In genomic region chr9:32866292-32866691, GRCh38 we compare ENCODE assay signal across 19 cellular contexts.
DNase-seq lines count a peak whose midpoint lies in the region; ATAC-seq and TF ChIP-seq lines count a peak whose summit lies in the region.
"Had no signal": no experiment of that assay in that cellular context is flagged by ENCODE, and none has a peak within 500 bp of the region (broad histone marks: within the 10 kb centered on the region; RNA-seq: fewer than 3 reads in every experiment).

No MANE protein-coding gene starts in this region.

- no peak overlapping the region for H3K27ac Mint-ChIP-seq in T-helper 2 cell treated with Interferon-gamma antibody and Interleukin-4, amounts not matched to agents 5 μg/mL and 100 μg/mL, for 36 hours
- H3K27ac Mint-ChIP-seq in GM23338 (peak overlapping the region; percentile 21), progenitor cell of endocrine pancreas (no peak overlapping the region)
- no peak overlapping the region for H3K27ac Mint-ChIP-seq in activated T-helper 17 cell treated with anti-CD3 and anti-CD28 coated beads, Interleukin-2, amount 50 U/mL, for 72 hours
- H3K27ac Mint-ChIP-seq: activated naive CD8-positive, alpha-beta T cell; H9; immature natural killer cell had no signal

- TF ChIP-seq CTCF in GM23338 (conservative IDR thresholded peaks at IDR 0.05; ENCODE audit: low read depth in 2 of 2): no peak
- TF ChIP-seq CTCF in progenitor cell of endocrine pancreas (IDR thresholded peaks at IDR 0.05; ENCODE audit: unreplicated experiment): no peak
- no peak for TF ChIP-seq CTCF in left ventricle myocardium inferior (IDR thresholded peaks at IDR 0.05; ENCODE audit: borderline replicate concordance)

- H3K4me3 ChIP-seq in GM23338 (no peak overlapping the region), left ventricle myocardium inferior (no peak overlapping the region)
- H3K4me3 ChIP-seq: ovary, transverse colon had no signal

- H3K27ac ChIP-seq in GM23338 (ENCODE audit: low read depth) (no peak overlapping the region), left ventricle myocardium inferior (replicated peaks) (no peak overlapping the region)
- H3K27ac ChIP-seq: C4-2B, ovary, RWPE1, transverse colon had no signal

- H2AFZ ChIP-seq in GM23338: no peak overlapping the region

- H3K36me3 Mint-ChIP-seq in T-helper 2 cell treated with Interferon-gamma antibody and Interleukin-4, amounts not matched to agents 5 μg/mL and 100 μg/mL, for 36 hours (ENCODE audit: low read depth): no peaks in the 10 kb centered on the region
- H3K36me3 Mint-ChIP-seq in GM23338 (ENCODE audit: low read depth): no peaks in the 10 kb centered on the region
- H3K36me3 Mint-ChIP-seq in activated T-helper 17 cell treated with anti-CD3 and anti-CD28 coated beads, Interleukin-2, amount 50 U/mL, for 72 hours (ENCODE audit: low read depth): no peaks in the 10 kb centered on the region
- no peaks in the 10 kb centered on the region for H3K36me3 Mint-ChIP-seq in progenitor cell of endocrine pancreas (ENCODE audit: insufficient read depth)
- H3K36me3 Mint-ChIP-seq: activated naive CD8-positive, alpha-beta T cell; immature natural killer cell had no signal

- peaks cover 5% of the 10 kb centered on the region for H3K27me3 Mint-ChIP-seq in T-helper 2 cell treated with Interferon-gamma antibody and Interleukin-4, amounts not matched to agents 5 μg/mL and 100 μg/mL, for 36 hours (ENCODE audit: low read depth)
- H3K27me3 Mint-ChIP-seq in GM23338 (ENCODE audit: insufficient read depth, low read depth, poor library complexity) (no peaks in the 10 kb centered on the region), progenitor cell of endocrine pancreas (peaks cover 67% of the 10 kb centered on the region)
- H3K27me3 Mint-ChIP-seq in activated T-helper 17 cell treated with anti-CD3 and anti-CD28 coated beads, Interleukin-2, amount 50 U/mL, for 72 hours: peaks cover 5% of the 10 kb centered on the region

- H3K36me3 ChIP-seq in GM23338 (ENCODE audit: insufficient read depth) (no peaks in the 10 kb centered on the region), left ventricle myocardium inferior (no peaks in the 10 kb centered on the region)
- H3K36me3 ChIP-seq: ovary, transverse colon had no signal

- H4K20me1 ChIP-seq in GM23338 (replicated peaks; ENCODE audit: insufficient read depth): no peaks in the 10 kb centered on the region

- no peaks in the 10 kb centered on the region for H3K4me1 Mint-ChIP-seq in T-helper 2 cell treated with Interferon-gamma antibody and Interleukin-4, amounts not matched to agents 5 μg/mL and 100 μg/mL, for 36 hours (ENCODE audit: low read depth)
- H3K4me1 Mint-ChIP-seq in GM23338 (peaks cover 13% of the 10 kb centered on the region; the same call in 2 of the 3 replicates), progenitor cell of endocrine pancreas (ENCODE audit: low read depth) (no peaks in the 10 kb centered on the region)
- H3K4me1 Mint-ChIP-seq in activated T-helper 17 cell treated with anti-CD3 and anti-CD28 coated beads, Interleukin-2, amount 50 U/mL, for 72 hours: peaks cover 5% of the 10 kb centered on the region
- H3K4me1 Mint-ChIP-seq: immature natural killer cell had no signal

- H3K9me3 Mint-ChIP-seq in T-helper 2 cell treated with Interferon-gamma antibody and Interleukin-4, amounts not matched to agents 5 μg/mL and 100 μg/mL, for 36 hours: no peaks in the 10 kb centered on the region
- H3K9me3 Mint-ChIP-seq in GM23338: no peaks in the 10 kb centered on the region
- no peaks in the 10 kb centered on the region for H3K9me3 Mint-ChIP-seq in activated T-helper 17 cell treated with anti-CD3 and anti-CD28 coated beads, Interleukin-2, amount 50 U/mL, for 72 hours
- no peaks in the 10 kb centered on the region for H3K9me3 Mint-ChIP-seq in progenitor cell of endocrine pancreas (ENCODE audit: low read depth)
- H3K9me3 Mint-ChIP-seq: H9 had no signal

- no peaks in the 10 kb centered on the region; the same call in 1 of the 2 replicates for H3K4me1 ChIP-seq in GM23338 (ENCODE audit: insufficient read depth)
- no peaks in the 10 kb centered on the region for H3K4me1 ChIP-seq in left ventricle myocardium inferior
- H3K4me1 ChIP-seq: transverse colon had no signal

- no peak overlapping the region for H3K4me3 Mint-ChIP-seq in T-helper 2 cell treated with Interferon-gamma antibody and Interleukin-4, amounts not matched to agents 5 μg/mL and 100 μg/mL, for 36 hours
- H3K4me3 Mint-ChIP-seq in GM23338 (no peak overlapping the region), progenitor cell of endocrine pancreas (ENCODE audit: low read depth) (no peak overlapping the region)
- no peak overlapping the region for H3K4me3 Mint-ChIP-seq in activated T-helper 17 cell treated with anti-CD3 and anti-CD28 coated beads, Interleukin-2, amount 50 U/mL, for 72 hours
- H3K4me3 Mint-ChIP-seq: activated naive CD8-positive, alpha-beta T cell; H9; immature natural killer cell had no signal

- no peaks in the 10 kb centered on the region for H3K79me2 ChIP-seq in GM23338 (replicated peaks; ENCODE audit: insufficient read depth)

- ATAC-seq in GM23338: no peak
- ATAC-seq in activated T-helper 17 cell treated with anti-CD3 and anti-CD28 coated beads, Interleukin-2, amount 50 U/mL, for 72 hours (replicated peaks): peak; percentile 72
- ATAC-seq: esophagus mucosa had no signal

- H3K4me2 ChIP-seq in GM23338: no peak overlapping the region

- DNase-seq in T-helper 2 cell treated with Interferon-gamma antibody and Interleukin-4, amounts not matched to agents 5 μg/mL and 100 μg/mL, for 36 hours (ENCODE audit: low spot score): peak; percentile 24
- DNase-seq in T-helper 2 cell (no peak), GM23338 (ENCODE audit: low spot score) (no peak), progenitor cell of endocrine pancreas (ENCODE audit: low spot score, unreplicated experiment) (no peak), NCI-H2171 (lab: John Stamatoyannopoulos, UW) (no peak), left ventricle myocardium inferior (no peak)
- peak; percentile 1 to 17 for DNase-seq in stimulated activated CD8-positive, alpha-beta memory T cell treated with anti-CD3 and anti-CD28 coated beads, Interleukin-15, amount 100 ng/mL, for 48 hours (ENCODE audit: low read depth in 2 of 2)
- DNase-seq: 8988T; H9; immature natural killer cell; NCI-H1436 treated with DMSO at 0.1 percent for 48 hours; ovary; stimulated activated CD4-positive, alpha-beta T cell treated with anti-CD3 and anti-CD28 coated beads, Interleukin-4, amount 100 ng/mL, for 1 hour; transverse colon had no signal

- H3K9me2 ChIP-seq in GM23338 (ENCODE audit: insufficient read depth): peaks cover 4% of the 10 kb centered on the region; the same call in 1 of the 2 replicates

- H3F3A ChIP-seq in GM23338 (replicated peaks; ENCODE audit: low read depth): no peaks in the 10 kb centered on the region

- intact Hi-C loops in left ventricle myocardium inferior (cut with micrococcal nuclease): no loop called here

- H3K27me3 ChIP-seq in GM23338 (ENCODE audit: insufficient read depth) (no peaks in the 10 kb centered on the region), left ventricle myocardium inferior (ENCODE audit: low read depth) (peaks cover 7% of the 10 kb centered on the region)
- H3K27me3 ChIP-seq: ovary, transverse colon had no signal

- no peaks in the 10 kb centered on the region for H3K9me3 ChIP-seq in left ventricle myocardium inferior (replicated peaks)
- H3K9me3 ChIP-seq: ovary, transverse colon had no signal

TF ChIP-seq in GM23338, 12 proteins besides CTCF, POLR2A, EP300 and RAD21 (continues in another document):
- no peak for TF ChIP-seq CREB1 (CRISPR knock-in tag; IDR thresholded peaks at IDR 0.05; ENCODE audit: low read depth)
- TF ChIP-seq REST (IDR thresholded peaks at IDR 0.05; ENCODE audit: unreplicated experiment): no peak
- no peak for TF ChIP-seq ZNF114 (CRISPR knock-in tag; IDR thresholded peaks at IDR 0.05)
- no peak for TF ChIP-seq ZNF331 (CRISPR knock-in tag; IDR thresholded peaks at IDR 0.05; ENCODE audit: low read depth)
- TF ChIP-seq EZH2phosphoT487 (IDR thresholded peaks at IDR 0.05; ENCODE audit: unreplicated experiment): no peak
- no peak for TF ChIP-seq STAT1 (IDR thresholded peaks at IDR 0.05; ENCODE audit: unreplicated experiment)
- no peak for TF ChIP-seq ETS1 (IDR thresholded peaks at IDR 0.05)
- no peak for TF ChIP-seq POLR2AphosphoS5 (IDR thresholded peaks at IDR 0.05; ENCODE audit: low read depth)

Comparison
In these comparisons a context has a peak if more than half of its experiments do, and no peak if none do; other contexts are left out.
1. DNase-seq: peak in T-helper 2 cell treated with Interferon-gamma antibody and Interleukin-4, amounts not matched to agents 5 μg/mL and 100 μg/mL, for 36 hours (single experiment) and stimulated activated CD8-positive, alpha-beta memory T cell treated with anti-CD3 and anti-CD28 coated beads, Interleukin-15, amount 100 ng/mL, for 48 hours (2 of 2); none in T-helper 2 cell (0 of 5), GM23338 (single experiment), progenitor cell of endocrine pancreas (single experiment), NCI-H2171 (single experiment) and left ventricle myocardium inferior (single experiment).